ENCODE assay signal across 8 cellular contexts in genomic region chr3:14791343-14791945, GRCh38. TPM values are rescaled to one million over a fixed set of nuclear protein-coding genes. Genes with fewer than 3 reads are reported as not detected.
DNase-seq lines count a peak whose midpoint lies in the region; ATAC-seq and TF ChIP-seq lines count a peak whose summit lies in the region.

No MANE protein-coding gene starts in this region.

- H3K9me2 ChIP-seq in MM.1S (replicated peaks; ENCODE audit: insufficient read depth, low read length): no peaks in the 10 kb centered on the region

- no peaks in the 10 kb centered on the region for H3K27me3 ChIP-seq in GM06990 (replicated peaks; ENCODE audit: control insufficient read depth, insufficient read depth, low read length)
- H3K27me3 ChIP-seq in MM.1S (replicated peaks; ENCODE audit: insufficient read depth, low read length): peaks cover 5% of the 10 kb centered on the region; the same call in 1 of the 2 replicates
- H3K27me3 ChIP-seq in WERI-Rb-1 (ENCODE audit: insufficient read depth, low read depth, severe bottlenecking): peaks cover 57% of the 10 kb centered on the region
- no peaks in the 10 kb centered on the region for H3K27me3 ChIP-seq in thoracic aorta (replicated peaks; ENCODE audit: insufficient read depth)

- DNase-seq in GM06990 (ENCODE audit: extremely low read depth, insufficient read length) (peak; percentile 24), MM.1S (peak; percentile 53), WERI-Rb-1 (peak; percentile 77), dermis blood vessel endothelial cell (peak; percentile 87), medulla oblongata (ENCODE audit: extremely low spot score) (peak; percentile 9), thoracic aorta (ENCODE audit: low spot score) (no peak), epidermal melanocyte (ENCODE audit: insufficient read length, low spot score) (no peak)

- H3K4me2 ChIP-seq in MM.1S (ENCODE audit: low read depth, low read length): no peak overlapping the region

- H3K79me2 ChIP-seq in MM.1S (ENCODE audit: low read length): no peaks in the 10 kb centered on the region

- no peaks in the 10 kb centered on the region for H4K20me1 ChIP-seq in MM.1S (ENCODE audit: insufficient read depth, low read length)

- H3K9me3 ChIP-seq in MM.1S (replicated peaks; ENCODE audit: insufficient read depth, low read length): no peaks in the 10 kb centered on the region
- H3K9me3 ChIP-seq in WERI-Rb-1 (ENCODE audit: severe bottlenecking): no peaks in the 10 kb centered on the region
- H3K9me3 ChIP-seq in thoracic aorta: no peaks in the 10 kb centered on the region

- H3K36me3 ChIP-seq in GM06990 (ENCODE audit: control insufficient read depth, insufficient read depth, low read length) (no peaks in the 10 kb centered on the region), MM.1S (replicated peaks; ENCODE audit: insufficient read depth, low read length) (no peaks in the 10 kb centered on the region), WERI-Rb-1 (no peaks in the 10 kb centered on the region), thoracic aorta (no peaks in the 10 kb centered on the region)

- H3K9ac ChIP-seq in MM.1S (ENCODE audit: low read length): no peak overlapping the region

- no peaks in the 10 kb centered on the region for H3K4me1 ChIP-seq in MM.1S (ENCODE audit: low read length)
- no peaks in the 10 kb centered on the region for H3K4me1 ChIP-seq in thoracic aorta (ENCODE audit: control insufficient read depth in 1 of 2, low read depth in 2 of 2)

- TF ChIP-seq CTCF in GM06990 (IDR thresholded peaks at IDR 0.05; ENCODE audit: insufficient read depth, low read length, poor library complexity, severe bottlenecking) (peak; percentile 86), MM.1S (IDR thresholded peaks at IDR 0.05; ENCODE audit: low read length) (peak; percentile 71), WERI-Rb-1 (IDR thresholded peaks at IDR 0.05; ENCODE audit: low read depth, low read length) (peak; percentile 95), thoracic aorta (IDR thresholded peaks at IDR 0.05) (peak; percentile 38)

- no peak for ATAC-seq in thoracic aorta (ENCODE audit: insufficient number of reproducible peaks, low FRiP score, low read depth)
- ATAC-seq in HG02973 (IDR thresholded peaks at IDR 0.05; ENCODE audit: unreplicated experiment): no peak

- H2AFZ ChIP-seq in MM.1S (ENCODE audit: low read length): no peak overlapping the region

- H3K4me3 ChIP-seq in GM06990 (replicated peaks; ENCODE audit: low read depth, low read length) (no peak overlapping the region), MM.1S (ENCODE audit: low read length) (no peak overlapping the region), WERI-Rb-1 (ENCODE audit: low read depth, low read length) (no peak overlapping the region), thoracic aorta (no peak overlapping the region)

- no peak overlapping the region for H3K27ac ChIP-seq in MM.1S (ENCODE audit: low read length)
- H3K27ac ChIP-seq in WERI-Rb-1: no peak overlapping the region
- no peak overlapping the region for H3K27ac ChIP-seq in thoracic aorta

- no peaks in the 10 kb centered on the region for H3F3A ChIP-seq in MM.1S (ENCODE audit: insufficient read depth, low read length)

RNA-seq across cellular contexts. Expression of gene FGD5, which starts 27.3 kb away (rescaled TPM):
- 103 and 196 TPM in 2 replicates for total RNA-seq in dermis blood vessel endothelial cell
- total RNA-seq in thoracic aorta: 10 to 100 TPM; 15.4 to 21.4 TPM

Comparison
In these comparisons a context has a peak if more than half of its experiments do, and no peak if none do; other contexts are left out.
1. DNase-seq: peak in GM06990 (single experiment), MM.1S (single experiment), WERI-Rb-1 (single experiment), dermis blood vessel endothelial cell (single experiment) and medulla oblongata (single experiment); none in thoracic aorta (single experiment) and epidermal melanocyte (single experiment).
2. CTCF ChIP-seq: peak in every context shown above with its lines; median percentile 95 in WERI-Rb-1; 86 in GM06990; 71 in MM.1S; 38 in thoracic aorta.